In the genomic region with DNA sequence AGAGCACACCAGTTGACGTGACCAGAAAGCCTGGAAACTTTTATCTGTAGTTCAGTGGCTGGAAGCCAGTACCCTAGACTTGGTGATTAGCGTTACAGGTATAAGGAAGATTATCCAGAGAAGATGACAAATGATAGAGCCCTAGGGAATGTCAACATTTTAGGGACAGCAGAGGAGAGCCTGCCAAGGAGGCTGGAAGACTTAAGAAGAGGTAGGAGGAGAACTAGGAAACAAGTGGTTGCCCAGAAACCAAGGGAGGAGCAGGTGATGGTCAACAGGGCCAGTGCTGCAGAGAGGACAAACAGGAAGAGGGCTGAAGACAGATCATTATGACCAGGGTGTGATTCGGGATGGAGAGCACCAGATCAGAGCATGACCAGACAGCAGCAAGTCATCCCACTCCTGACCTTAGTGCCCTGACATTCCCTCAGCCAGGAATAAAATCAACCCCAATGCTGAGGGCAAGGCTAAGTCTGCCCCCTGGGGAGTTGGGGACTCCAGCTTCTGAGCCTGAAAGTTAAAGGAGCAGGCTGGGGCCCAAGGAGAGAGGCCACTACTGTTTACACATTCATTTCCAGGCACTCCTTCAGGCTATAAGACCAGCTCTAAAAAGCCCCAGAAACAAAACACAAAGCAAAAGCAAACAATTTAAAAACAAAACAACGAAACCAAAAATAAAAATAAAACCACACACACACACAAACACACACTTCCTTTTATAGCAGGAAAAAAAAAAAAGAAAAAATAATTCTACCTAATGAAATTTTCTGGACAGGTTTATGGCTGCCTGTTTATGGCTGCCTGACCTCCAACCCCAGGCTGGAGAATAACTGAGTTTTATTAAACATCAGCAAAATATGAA, we compare ENCODE assay signal across 23 cellular contexts. TPM values are rescaled to one million over a fixed set of nuclear protein-coding genes. Genes with fewer than 3 reads are reported as not detected.
"Had no signal": no experiment of that assay in that cellular context is flagged by ENCODE, and none has a peak within 500 bp of the region (broad histone marks: within the 10 kb centered on the region; RNA-seq: fewer than 3 reads in every experiment).

No MANE protein-coding gene starts in this region.

- H3K4me1 ChIP-seq: adrenal gland, foreskin keratinocyte, left lung, tibial nerve, uterus had no signal

- H3K36me3 Mint-ChIP-seq: activated naive CD4-positive, alpha-beta T cell treated with anti-CD3 and anti-CD28 coated beads, Interleukin-2, amount 50 U/mL, for 72 hours; mesothelial cell of epicardium had no signal

- H3K36me3 ChIP-seq: adrenal gland, left lung, right atrium auricular region, tibial nerve, uterus had no signal

- H3K27me3 ChIP-seq: adrenal gland, left lung, right atrium auricular region, tibial nerve, uterus had no signal

- H3K9me3 ChIP-seq: adrenal gland, left lung, right atrium auricular region, tibial nerve, uterus had no signal

- H3K27ac ChIP-seq: adrenal gland, foreskin keratinocyte, left lung, right atrium auricular region, tibial nerve had no signal

- DNase-seq: activated CD4-positive, alpha-beta T cell treated with anti-CD3 and anti-CD28 coated beads, Interleukin-2, amount 50 U/mL, for 48 hours; activated gamma-delta T cell treated with Interleukin-2 at 50 U/mL for 16 hours; activated T-cell treated with anti-CD3 and anti-CD28 coated beads for 4 hours; adrenal gland; effector memory CD8-positive, alpha-beta T cell; foreskin keratinocyte; head of caudate nucleus; kidney; left lung; stimulated activated naive CD8-positive, alpha-beta T cell treated with anti-CD3 and anti-CD28 coated beads, Interleukin-15, Interleukin-2, amounts not matched to agents 100 U/mL and 50 U/mL, for 24 hours; uterus had no signal

- ATAC-seq: activated naive CD4-positive, alpha-beta T cell treated with anti-CD3 and anti-CD28 coated beads, Interleukin-2, amount 50 U/mL, for 72 hours; effector memory CD8-positive, alpha-beta T cell; foreskin keratinocyte; left lung; stimulated activated naive CD8-positive, alpha-beta T cell treated with anti-CD3 and anti-CD28 coated beads, Interleukin-15, Interleukin-2, amounts not matched to agents 100 U/mL and 50 U/mL, for 24 hours had no signal

- H3K27ac Mint-ChIP-seq: activated T-helper 1 cell treated with anti-CD3 and anti-CD28 coated beads, Interleukin-12 subunit alpha, Interleukin-12 subunit beta, Interleukin-2, Interleukin-4 antibody, amounts not matched to agents 30 ng/mL and 10 ng/mL and 1 ng/mL, durations not matched to agents 14 hours and 24 hours and 36 hours; effector memory CD8-positive, alpha-beta T cell; mesothelial cell of epicardium had no signal

- H3K9me3 Mint-ChIP-seq: activated naive CD4-positive, alpha-beta T cell treated with anti-CD3 and anti-CD28 coated beads, Interleukin-2, amount 50 U/mL, for 72 hours; activated T-helper 1 cell treated with anti-CD3 and anti-CD28 coated beads, Interleukin-12 subunit alpha, Interleukin-12 subunit beta, Interleukin-2, Interleukin-4 antibody, amounts not matched to agents 30 ng/mL and 10 ng/mL and 1 ng/mL, durations not matched to agents 14 hours and 24 hours and 36 hours; effector memory CD8-positive, alpha-beta T cell; mesothelial cell of epicardium; neural crest cell had no signal

- H3K4me3 ChIP-seq: adrenal gland, left lung, right atrium auricular region, tibial nerve, uterus had no signal

- H3K4me3 Mint-ChIP-seq: activated T-helper 1 cell treated with anti-CD3 and anti-CD28 coated beads, Interleukin-12 subunit alpha, Interleukin-12 subunit beta, Interleukin-2, Interleukin-4 antibody, amounts not matched to agents 30 ng/mL and 10 ng/mL and 1 ng/mL, durations not matched to agents 14 hours and 24 hours and 36 hours; effector memory CD8-positive, alpha-beta T cell; mesothelial cell of epicardium; neural crest cell had no signal

RNA-seq across cellular contexts. Expression of a gene that starts 48.6 kb away (rescaled TPM):
- total RNA-seq: activated naive CD4-positive, alpha-beta T cell treated with anti-CD3 and anti-CD28 coated beads, Interleukin-2, amount 50 U/mL, for 72 hours; activated T-helper 1 cell treated with anti-CD3 and anti-CD28 coated beads, Interleukin-12 subunit alpha, Interleukin-12 subunit beta, Interleukin-2, Interleukin-4 antibody, amounts not matched to agents 30 ng/mL and 10 ng/mL and 1 ng/mL, durations not matched to agents 14 hours and 24 hours and 36 hours; adrenal gland; chondrocyte; dermis microvascular lymphatic vessel endothelial cell; foreskin keratinocyte; kidney; left lung; lung microvascular endothelial cell; mesothelial cell of epicardium; neural crest cell; omental fat pad; posterior vena cava; right atrium auricular region; T-helper 2 cell treated with Interferon-gamma antibody and Interleukin-4, amounts not matched to agents 100 ng/mL and 5 ng/mL, for 36 hours; tibial nerve; uterus had no signal
- polyA plus RNA-seq: adrenal gland, foreskin keratinocyte had no signal

RNA-seq across cellular contexts. Expression of a gene that starts 50.3 kb away (rescaled TPM):
- total RNA-seq: activated T-helper 1 cell treated with anti-CD3 and anti-CD28 coated beads, Interleukin-12 subunit alpha, Interleukin-12 subunit beta, Interleukin-2, Interleukin-4 antibody, amounts not matched to agents 30 ng/mL and 10 ng/mL and 1 ng/mL, durations not matched to agents 14 hours and 24 hours and 36 hours; chondrocyte; dermis microvascular lymphatic vessel endothelial cell; foreskin keratinocyte; lung microvascular endothelial cell; T-helper 2 cell treated with Interferon-gamma antibody and Interleukin-4, amounts not matched to agents 100 ng/mL and 5 ng/mL, for 36 hours had no signal
- polyA plus RNA-seq: foreskin keratinocyte had no signal
